Comparison of ENCODE assay signal across 9 cellular contexts in the genomic region with DNA sequence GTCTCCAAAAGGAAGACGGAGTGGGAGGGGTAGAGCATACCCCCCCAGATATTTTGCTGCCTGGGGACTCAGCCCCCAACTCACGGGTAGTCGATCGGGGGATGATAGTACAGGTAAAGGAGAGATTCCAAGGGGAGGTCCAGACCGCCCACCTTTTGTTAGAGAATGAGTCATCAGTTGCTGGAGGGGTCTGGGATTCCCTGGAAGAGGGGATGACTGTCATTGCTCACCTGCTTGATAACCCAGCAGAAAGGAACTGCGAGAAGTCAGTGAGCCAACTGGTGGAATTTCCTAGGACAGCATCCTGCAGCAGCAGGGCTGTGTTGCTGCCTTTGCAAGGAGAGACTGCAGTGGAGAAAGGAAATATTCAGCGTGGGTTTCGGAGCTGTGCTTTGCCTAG.
DNase-seq lines count a peak whose midpoint lies in the region; ATAC-seq and TF ChIP-seq lines count a peak whose summit lies in the region.
"Had no signal": no experiment of that assay in that cellular context is flagged by ENCODE, and none has a peak within 500 bp of the region (broad histone marks: within the 10 kb centered on the region; RNA-seq: fewer than 3 reads in every experiment).

No MANE protein-coding gene starts in this region.

- no peaks in the 10 kb centered on the region for H3K36me3 ChIP-seq in muscle layer of duodenum (ENCODE audit: control insufficient read depth in 1 of 2, insufficient read depth in 2 of 2, low read length in 2 of 2)

- peaks cover 2% of the 10 kb centered on the region; the same call in 1 of the 2 replicates for H3K27me3 Mint-ChIP-seq in HFFc6 (ENCODE audit: insufficient read depth)
- H3K27me3 Mint-ChIP-seq: activated CD4-positive, alpha-beta T cell treated with anti-CD3 and anti-CD28 coated beads, Interleukin-2, amount 10 ng/mL, durations not matched to agents 7 days and 5 days had no signal

- H3K9me3 ChIP-seq in muscle layer of duodenum (ENCODE audit: control insufficient read depth in 1 of 2, low read length in 2 of 2), result no peaks in the 10 kb centered on the region

- H3K4me3 ChIP-seq in muscle layer of duodenum (ENCODE audit: low read depth in 1 of 2, low read length in 2 of 2), result peak overlapping the region; percentile 47 to 56

- TF ChIP-seq CTCF in HFFc6 (IDR thresholded peaks at IDR 0.05), result no peak

- H3K4me1 Mint-ChIP-seq in HFFc6 (ENCODE audit: low read depth), result peaks cover 61% of the 10 kb centered on the region

- no peak for ATAC-seq in GM19467 (IDR thresholded peaks at IDR 0.05; ENCODE audit: unreplicated experiment)

- peak overlapping the region; percentile 91 for H3K27ac ChIP-seq in caudate nucleus (ENCODE audit: low read depth, low read length)
- peak overlapping the region; percentile 62 for H3K27ac ChIP-seq in muscle layer of duodenum (ENCODE audit: low read length)

- H3K27ac Mint-ChIP-seq in HFFc6, result peak overlapping the region; percentile 96

- peak overlapping the region; percentile 86 for H3K4me3 Mint-ChIP-seq in HFFc6

- no peaks in the 10 kb centered on the region for H3K9me3 Mint-ChIP-seq in HFFc6
- H3K9me3 Mint-ChIP-seq: activated CD4-positive, alpha-beta T cell treated with anti-CD3 and anti-CD28 coated beads, Interleukin-2, amount 10 ng/mL, durations not matched to agents 7 days and 5 days had no signal

- H3K27me3 ChIP-seq in muscle layer of duodenum (ENCODE audit: low read depth, low read length), result no peaks in the 10 kb centered on the region

- peak; percentile 32 for DNase-seq in Ammon's horn (ENCODE audit: low spot score)
- DNase-seq in HFFc6, result no peak
- DNase-seq in caudate nucleus (lab: John Stamatoyannopoulos, UW), result peak in 17 of 61 donors; percentile 19 to 75 (median 47)
- no peak for DNase-seq in mucosa of gallbladder (ENCODE audit: low spot score)
- DNase-seq in activated gamma-delta T cell treated with Interleukin-2 at 50 U/mL for 16 hours, result no peak
- no peak for DNase-seq in cortex of kidney (lab: John Stamatoyannopoulos, UW)

- H3K4me1 ChIP-seq in muscle layer of duodenum (ENCODE audit: control insufficient read depth in 1 of 2, insufficient read depth in 2 of 2, low read length in 2 of 2), result peaks cover 12 to 63% of the 10 kb centered on the region in 2 donors

- H3K36me3 Mint-ChIP-seq in HFFc6 (ENCODE audit: low read depth), result peaks cover 6% of the 10 kb centered on the region
